ENCODE assay signal across 19 cellular contexts in genomic region chr5:174920906-174921550, GRCh38.
DNase-seq lines count a peak whose midpoint lies in the region; ATAC-seq, FAIRE-seq and TF ChIP-seq lines count a peak whose summit lies in the region.
"Had no signal": no experiment of that assay in that cellular context is flagged by ENCODE, and none has a peak within 500 bp of the region (broad histone marks: within the 10 kb centered on the region; RNA-seq: fewer than 3 reads in every experiment).

No MANE protein-coding gene starts in this region.

- intact Hi-C loops in heart left ventricle (cut with DNase I): no loop called here
- intact Hi-C loops in Right ventricle myocardium inferior (cut with DNase I): no loop called here
- intact Hi-C loops in K562 (cut with micrococcal nuclease): no loop called here

- TF ChIP-seq RAD21 in K562 (CRISPR knock-in tag; conservative IDR thresholded peaks at IDR 0.05 in 1 of 2, IDR thresholded peaks at IDR 0.05 in 1 of 2): no peak

- H3K9me3 ChIP-seq in heart left ventricle (no peaks in the 10 kb centered on the region), K562 (replicated peaks; ENCODE audit: control insufficient read depth, insufficient read depth, low read depth, low read length) (no peaks in the 10 kb centered on the region), iPS-18a (ENCODE audit: control insufficient read depth, low read depth, low read length) (no peaks in the 10 kb centered on the region)
- H3K9me3 ChIP-seq: adrenal gland, tibial nerve had no signal

- H3K4me1 ChIP-seq in heart left ventricle: peaks cover 0 to 5% (median 0%) of the 10 kb centered on the region in 12 donors
- H3K4me1 ChIP-seq in K562 (replicated peaks in 1 of 2; ENCODE audit: control insufficient read depth in 2 of 2, insufficient read depth in 2 of 2, low read length in 2 of 2): no peaks in the 10 kb centered on the region
- H3K4me1 ChIP-seq in iPS-18a (ENCODE audit: control insufficient read depth, low read depth, low read length): peaks cover 25% of the 10 kb centered on the region
- no peaks in the 10 kb centered on the region for H3K4me1 ChIP-seq in urinary bladder (ENCODE audit: insufficient read depth)
- H3K4me1 ChIP-seq: adrenal gland had no signal

- H3K4me3 ChIP-seq in heart left ventricle (peak overlapping the region in 8 of 12 donors; percentile 11 to 44 (median 28)), K562 (no peak overlapping the region), iPS-18a (ENCODE audit: low read length) (peak overlapping the region; percentile 24), urinary bladder (ENCODE audit: low read depth, low read length) (peak overlapping the region; percentile 1)
- H3K4me3 ChIP-seq: adrenal gland, tibial nerve had no signal

- in situ Hi-C loops in K562 (cut with MboI): no loop called here

- no peak overlapping the region for H3K4me2 ChIP-seq in K562 (ENCODE audit: insufficient read depth, low read length)

- CTCF ChIA-PET in K562 (lab: Yijun Ruan, JAX; ENCODE audit: low intra/inter-chr PET ratio): no interaction called here

- POLR2A ChIA-PET in K562 (lab: Yijun Ruan, JAX): no interaction called here

- FAIRE-seq in K562 (lab: Jason Lieb, UNC): no peak
- FAIRE-seq: TTC549 had no signal

- DNase-seq in heart left ventricle: no peak
- no peak for DNase-seq in Right ventricle myocardium inferior (ENCODE audit: missing footprints)
- no peak for DNase-seq in K562 (ENCODE audit: extremely low read depth in 1 of 4, low spot score in 3 of 4)
- DNase-seq in SW480 (ENCODE audit: low spot score): no peak
- DNase-seq: 8988T; activated CD4-positive, alpha-beta T cell treated with anti-CD3 and anti-CD28 coated beads for 48 hours; activated effector memory CD4-positive, alpha-beta T cell treated with anti-CD3 and anti-CD28 coated beads, Interleukin-2, amount 50 U/mL, for 16 hours; adrenal gland; Calu3; hippocampal formation; NCI-H524 treated with DMSO at 0.1 percent for 48 hours; retina; stimulated activated naive CD4-positive, alpha-beta T cell had no signal

- H3K9ac ChIP-seq in K562 (ENCODE audit: insufficient read depth in 1 of 2, low read depth in 2 of 2, low read length in 2 of 2): no peak overlapping the region
- H3K9ac ChIP-seq in iPS-18a (ENCODE audit: low read length): no peak overlapping the region

- H3K27me3 ChIP-seq in heart left ventricle (no peaks in the 10 kb centered on the region), K562 (ENCODE audit: control insufficient read depth in 2 of 2, insufficient read depth in 2 of 2, low read length in 2 of 2) (peaks cover 3 to 9% of the 10 kb centered on the region in 2 experiments; a peak in 3 of 5 replicates), iPS-18a (ENCODE audit: control insufficient read depth, insufficient read depth, low read length) (no peaks in the 10 kb centered on the region)
- H3K27me3 ChIP-seq: adrenal gland, tibial nerve had no signal

- H3K36me3 ChIP-seq in heart left ventricle: no peaks in the 10 kb centered on the region
- H3K36me3 ChIP-seq in K562 (ENCODE audit: control insufficient read depth, insufficient read depth, low read length): no peaks in the 10 kb centered on the region
- no peaks in the 10 kb centered on the region for H3K36me3 ChIP-seq in iPS-18a (ENCODE audit: control insufficient read depth, low read depth, low read length)
- no peaks in the 10 kb centered on the region for H3K36me3 ChIP-seq in urinary bladder (ENCODE audit: insufficient read depth)
- H3K36me3 ChIP-seq: adrenal gland, tibial nerve had no signal

- TF ChIP-seq POLR2A in heart left ventricle (IDR thresholded peaks at IDR 0.05) (no peak), K562 (conservative IDR thresholded peaks at IDR 0.05) (no peak)

- 31 to 49% (median 39%) methylated on average over 8 of the region's 8 CpGs for WGBS in heart left ventricle, 4 donors
- WGBS in K562 (ENCODE audit: insufficient coverage, low coverage, missing lambda C conversion rate): 2% methylated on average over 8 of the region's 8 CpGs
- 35% methylated on average over 8 of the region's 8 CpGs for WGBS in urinary bladder

- H3K27ac ChIP-seq in heart left ventricle (peak overlapping the region in 2 of 12 donors; percentile 18 to 24), K562 (ENCODE audit: extremely low read depth, low read depth, low read length) (no peak overlapping the region), iPS-18a (ENCODE audit: low read length) (no peak overlapping the region), urinary bladder (ENCODE audit: low read depth) (no peak overlapping the region)
- H3K27ac ChIP-seq: adrenal gland, tibial nerve had no signal

- no peaks in the 10 kb centered on the region for H4K20me1 ChIP-seq in K562 (replicated peaks; ENCODE audit: control insufficient read depth, insufficient read depth, low read length)

- TF ChIP-seq CTCF in heart left ventricle (IDR thresholded peaks at IDR 0.05) (no peak), K562 (IDR thresholded peaks at IDR 0.05 in 2 of 3, conservative IDR thresholded peaks at IDR 0.05 in 1 of 3; ENCODE audit: insufficient read depth in 2 of 3, low read depth in 1 of 3, low read length in 3 of 3) (no peak)

- H3K9me1 ChIP-seq in K562 (ENCODE audit: control insufficient read depth, insufficient read depth, low read length): no peaks in the 10 kb centered on the region

- TF ChIP-seq EP300 in K562 (IDR thresholded peaks at IDR 0.05; ENCODE audit: low read length): no peak

- no peak for ATAC-seq in heart left ventricle
- ATAC-seq in Right ventricle myocardium inferior: no peak
- no peak for ATAC-seq in K562
- ATAC-seq in HG03565 (IDR thresholded peaks at IDR 0.05; ENCODE audit: unreplicated experiment): no peak
- no peak for ATAC-seq in GM18511 (IDR thresholded peaks at IDR 0.05; ENCODE audit: unreplicated experiment)

- no peaks in the 10 kb centered on the region for H3K79me2 ChIP-seq in K562 (ENCODE audit: control insufficient read depth, insufficient read depth, low read length)

- BruUV-seq in K562 (replicated peaks; lab: Mats Ljungman, UMichigan): no TSS peak

- no peak overlapping the region for H2AFZ ChIP-seq in K562 (ENCODE audit: low read depth, low read length)

TF ChIP-seq in K562, 482 proteins besides CTCF, POLR2A, EP300 and RAD21:
- TF ChIP-seq ZNF239 (CRISPR knock-in tag; IDR thresholded peaks at IDR 0.05) (no peak), SPI1 (IDR thresholded peaks at IDR 0.05; ENCODE audit: borderline replicate concordance, low read depth, low read length) (0 out of 2 replicates have a peak, but pooled peaks have one; percentile 12), CTCFL (IDR thresholded peaks at IDR 0.05; ENCODE audit: borderline replicate concordance, insufficient read depth, low read depth, low read length, poor library complexity, severe bottlenecking) (no peak), NR2C1 (IDR thresholded peaks at IDR 0.05) (no peak), NR2C1 (tag; IDR thresholded peaks at IDR 0.05) (no peak), ZNF217 (CRISPR knock-in tag; IDR thresholded peaks at IDR 0.05) (no peak), NR3C1 (CRISPR knock-in tag; IDR thresholded peaks at IDR 0.05) (no peak), FOXJ2 (tag; IDR thresholded peaks at IDR 0.05) (no peak), ELF2 (CRISPR knock-in tag; IDR thresholded peaks at IDR 0.05) (no peak)
